Comparison of ENCODE assay signal across 23 cellular contexts in the genomic region with DNA sequence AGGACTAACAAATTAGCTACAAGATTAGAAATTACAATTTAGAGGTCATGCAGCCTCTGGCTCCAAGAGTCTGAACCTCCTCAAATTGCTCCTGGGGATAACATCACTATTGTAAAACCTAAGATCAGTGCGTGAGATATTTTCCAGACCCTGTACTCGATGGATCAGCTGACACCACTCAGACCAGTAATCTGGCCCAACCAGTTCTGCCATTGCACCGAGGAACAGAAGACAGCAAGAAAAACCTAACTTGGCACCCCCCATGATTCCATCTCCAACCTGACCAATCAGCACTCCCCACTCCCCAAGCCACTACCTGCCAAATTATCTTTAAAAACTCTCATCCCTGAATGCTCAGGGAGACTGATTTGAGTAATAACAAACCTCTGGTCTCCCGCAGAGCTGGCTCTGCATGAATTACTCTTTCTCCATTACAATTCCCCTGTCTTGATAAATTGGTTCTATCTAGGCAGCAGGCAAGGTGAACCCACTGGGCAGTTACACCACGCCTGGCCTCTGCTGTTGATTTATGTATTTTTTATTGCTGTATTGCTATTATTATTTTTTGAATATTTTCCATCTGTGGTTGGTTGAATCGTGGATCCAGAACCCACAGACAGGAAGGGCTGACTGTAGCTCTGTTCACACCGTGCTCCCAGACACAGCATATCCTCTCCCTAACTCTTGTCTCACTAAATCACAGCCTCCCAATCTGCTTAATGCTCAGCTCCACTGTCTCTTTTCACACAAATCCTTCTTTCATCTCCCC. TPM values are rescaled to one million over a fixed set of nuclear protein-coding genes. Genes with fewer than 3 reads are reported as not detected.
DNase-seq lines count a peak whose midpoint lies in the region; ATAC-seq and TF ChIP-seq lines count a peak whose summit lies in the region.
"Had no signal": no experiment of that assay in that cellular context is flagged by ENCODE, and none has a peak within 500 bp of the region (broad histone marks: within the 10 kb centered on the region; RNA-seq: fewer than 3 reads in every experiment).

No MANE protein-coding gene starts in this region.

- H3K4me1 Mint-ChIP-seq in WTC11 (peaks cover 45% of the 10 kb centered on the region), type B pancreatic cell (ENCODE audit: unreplicated experiment) (peaks cover 18% of the 10 kb centered on the region)

- TF ChIP-seq CTCF in WTC11 (IDR thresholded peaks at IDR 0.05) = no peak
- no peak for TF ChIP-seq CTCF in type B pancreatic cell (conservative IDR thresholded peaks at IDR 0.05)

- ATAC-seq in WTC11 (peak; percentile 38), HG03521 (IDR thresholded peaks at IDR 0.05; ENCODE audit: unreplicated experiment) (no peak)
- ATAC-seq: CD8-positive, alpha-beta T cell; stimulated activated effector memory CD8-positive, alpha-beta T cell treated with anti-CD3 and anti-CD28 coated beads, Interleukin-12 subunit alpha, Interleukin-12 subunit beta, amount 100 ng/mL, for 72 hours had no signal

- H3K36me3 Mint-ChIP-seq in WTC11 = peaks cover 37% of the 10 kb centered on the region
- peaks cover 50% of the 10 kb centered on the region for H3K36me3 Mint-ChIP-seq in type B pancreatic cell
- H3K36me3 Mint-ChIP-seq: stimulated activated effector memory CD8-positive, alpha-beta T cell treated with anti-CD3 and anti-CD28 coated beads, Interleukin-12 subunit alpha, Interleukin-12 subunit beta, amount 100 ng/mL, for 72 hours had no signal

- H3K27ac Mint-ChIP-seq in WTC11 = peak overlapping the region; percentile 73
- peak overlapping the region; percentile 75 for H3K27ac Mint-ChIP-seq in type B pancreatic cell
- H3K27ac Mint-ChIP-seq: CD8-positive, alpha-beta T cell; stimulated activated effector memory CD8-positive, alpha-beta T cell treated with anti-CD3 and anti-CD28 coated beads, Interleukin-12 subunit alpha, Interleukin-12 subunit beta, amount 100 ng/mL, for 72 hours had no signal

- DNase-seq in NCI-H82 (lab: John Stamatoyannopoulos, UW) (peak; percentile 13), NCI-H82 treated with DMSO at 0.1 percent for 48 hours (lab: John Stamatoyannopoulos, UW; ENCODE audit: unreplicated experiment) (no peak), WTC11 (ENCODE audit: low spot score) (peak; percentile 26), type B pancreatic cell (ENCODE audit: extremely low spot score, unreplicated experiment) (no peak), hepatic stellate cell (ENCODE audit: low spot score) (no peak)
- no peak for DNase-seq in activated CD8-positive, alpha-beta memory T cell treated with anti-CD3 and anti-CD28 coated beads for 24 hours
- DNase-seq: activated CD4-positive, CD25-positive, alpha-beta regulatory T cell; anterior cingulate cortex; CD8-positive, alpha-beta T cell; EL; glutamatergic neuron; Kasumi-1; kidney glomerular epithelial cell; NCI-H2171 treated with DMSO at 0.1 percent for 48 hours; SHP77; small intestine; transverse colon had no signal

- H3K4me1 ChIP-seq in iPS-18a (ENCODE audit: control insufficient read depth, low read depth, low read length) = peaks cover 24% of the 10 kb centered on the region

- H3K9me3 Mint-ChIP-seq in WTC11 (peaks cover 5% of the 10 kb centered on the region; the same call in 1 of the 2 replicates), type B pancreatic cell (no peaks in the 10 kb centered on the region)
- H3K9me3 Mint-ChIP-seq: CD8-positive, alpha-beta T cell; stimulated activated effector memory CD8-positive, alpha-beta T cell treated with anti-CD3 and anti-CD28 coated beads, Interleukin-12 subunit alpha, Interleukin-12 subunit beta, amount 100 ng/mL, for 72 hours had no signal

- H3K4me3 Mint-ChIP-seq in WTC11 (peak overlapping the region; percentile 39), type B pancreatic cell (peak overlapping the region; percentile 40)
- H3K4me3 Mint-ChIP-seq: CD8-positive, alpha-beta T cell; stimulated activated effector memory CD8-positive, alpha-beta T cell treated with anti-CD3 and anti-CD28 coated beads, Interleukin-12 subunit alpha, Interleukin-12 subunit beta, amount 100 ng/mL, for 72 hours had no signal

- H3K36me3 ChIP-seq in iPS-18a (ENCODE audit: control insufficient read depth, low read depth, low read length) = peaks cover 19% of the 10 kb centered on the region

- POLR2A ChIA-PET in WTC11 (lab: Charles Lee) = no interaction called here

- H3K27ac ChIP-seq in iPS-18a (ENCODE audit: low read length) = no peak overlapping the region
- H3K27ac ChIP-seq: coronary artery, epithelial cell of prostate had no signal

- no peaks in the 10 kb centered on the region for H3K27me3 ChIP-seq in iPS-18a (ENCODE audit: control insufficient read depth, insufficient read depth, low read length)
- H3K27me3 ChIP-seq: transverse colon had no signal

- peak overlapping the region; percentile 23 for H3K4me3 ChIP-seq in iPS-18a (ENCODE audit: low read length)
- H3K4me3 ChIP-seq: coronary artery, transverse colon had no signal

- no peak overlapping the region for H3K9ac ChIP-seq in iPS-18a (ENCODE audit: low read length)

- no peaks in the 10 kb centered on the region for H3K9me3 ChIP-seq in iPS-18a (ENCODE audit: control insufficient read depth, low read depth, low read length)
- H3K9me3 ChIP-seq: transverse colon had no signal

- H3K27me3 Mint-ChIP-seq in WTC11 (ENCODE audit: low read depth) = no peaks in the 10 kb centered on the region
- H3K27me3 Mint-ChIP-seq in type B pancreatic cell = no peaks in the 10 kb centered on the region

- CTCF ChIA-PET in WTC11 (lab: Charles Lee) = interaction anchor here (2.0 kb wide), 1 partner anchor 15 kb away, joined by 12 read pairs; no protein-coding TSS in a partner anchor

TF ChIP-seq in WTC11, 78 proteins besides CTCF, POLR2A, EP300 and RAD21:
- TF ChIP-seq GTF2I (CRISPR knock-in tag; conservative IDR thresholded peaks at IDR 0.05) = no peak
- TF ChIP-seq, protein P1, sequence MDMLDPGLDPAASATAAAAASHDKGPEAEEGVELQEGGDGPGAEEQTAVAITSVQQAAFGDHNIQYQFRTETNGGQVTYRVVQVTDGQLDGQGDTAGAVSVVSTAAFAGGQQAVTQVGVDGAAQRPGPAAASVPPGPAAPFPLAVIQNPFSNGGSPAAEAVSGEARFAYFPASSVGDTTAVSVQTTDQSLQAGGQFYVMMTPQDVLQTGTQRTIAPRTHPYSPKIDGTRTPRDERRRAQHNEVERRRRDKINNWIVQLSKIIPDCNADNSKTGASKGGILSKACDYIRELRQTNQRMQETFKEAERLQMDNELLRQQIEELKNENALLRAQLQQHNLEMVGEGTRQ (CRISPR knock-in tag; IDR thresholded peaks at IDR 0.05) = peak; percentile 59; the same call in 1 of the 2 replicates
TF ChIP-seq in WTC11: peak in this region for 1.

RNA-seq across cellular contexts. Expression of a gene that starts 9.2 kb away (rescaled TPM):
- 61.6 to 62.7 TPM (median 61.8 TPM) in 3 replicates for total RNA-seq in WTC11 (2021)
- 66.4 and 146 TPM in 2 replicates for total RNA-seq in type B pancreatic cell (ENCODE audit: low replicate concordance)

RNA-seq across cellular contexts. Expression of a gene that starts 38.9 kb away (rescaled TPM):
- 0.33 TPM in 1 of 3 replicates, not detected in the others for total RNA-seq in WTC11 (2021)
- total RNA-seq in type B pancreatic cell (ENCODE audit: low replicate concordance) = 5.5 TPM in 1 of 2 replicates, not detected in the other
- total RNA-seq: CD8-positive, alpha-beta T cell; T-helper 1 cell treated with Interleukin-12 subunit alpha and Interleukin-12 subunit beta and Interleukin-4 antibody, amounts not matched to agents 30 ng/mL and 1 ng/mL, for 36 hours had no signal

RNA-seq across cellular contexts. Expression of a gene that starts 53.3 kb away (rescaled TPM):
- total RNA-seq in WTC11 (2021) (25.9 to 28.6 TPM (median 26.2 TPM) in 3 replicates), type B pancreatic cell (ENCODE audit: low replicate concordance) (11.9 and 20.5 TPM in 2 replicates)

Comparison
In these comparisons a context has a peak if more than half of its experiments do, and no peak if none do; other contexts are left out.
1. DNase-seq: peak in NCI-H82 (single experiment) and WTC11 (single experiment); none in NCI-H82 treated with DMSO at 0.1 percent for 48 hours (single experiment), type B pancreatic cell (single experiment), activated CD8-positive, alpha-beta memory T cell treated with anti-CD3 and anti-CD28 coated beads for 24 hours (single experiment) and hepatic stellate cell (single experiment).